In genomic region chr6:145787688-145788087, GRCh38 we compare ENCODE assay signal across 1 cellular context.
TF ChIP-seq lines count a peak whose summit lies in the region.

No MANE protein-coding gene starts in this region.

TF ChIP-seq in K562, 482 proteins besides CTCF, POLR2A, EP300 and RAD21 (continued from another document and continues in another):
- TF ChIP-seq SMAD2 (IDR thresholded peaks at IDR 0.05; ENCODE audit: low read depth, low read length) (no peak), NRF1 (conservative IDR thresholded peaks at IDR 0.05 in 1 of 2, IDR thresholded peaks at IDR 0.05 in 1 of 2) (no peak), ATF3 (IDR thresholded peaks at IDR 0.05) (peak; percentile 56; the same call in 1 of the 2 replicates), ATF3 (CRISPR knock-in tag; conservative IDR thresholded peaks at IDR 0.05) (no peak), CEBPG (CRISPR knock-in tag; IDR thresholded peaks at IDR 0.05) (no peak), CEBPG (tag; conservative IDR thresholded peaks at IDR 0.05 in 1 of 2, IDR thresholded peaks at IDR 0.05 in 1 of 2) (no peak), ZFX (CRISPR knock-in tag; IDR thresholded peaks at IDR 0.05) (no peak), DIDO1 (tag; IDR thresholded peaks at IDR 0.05; ENCODE audit: low read depth) (no peak), SREBF1 (IDR thresholded peaks at IDR 0.05; ENCODE audit: borderline replicate concordance, low read depth, low read length) (no peak), SMAD4 (CRISPR knock-in tag; conservative IDR thresholded peaks at IDR 0.05) (peak; percentile 82), CUX1 (CRISPR knock-in tag; IDR thresholded peaks at IDR 0.05) (no peak), ETS2 (tag; IDR thresholded peaks at IDR 0.05; ENCODE audit: borderline replicate concordance, poor library complexity, severe bottlenecking) (no peak), GTF3C2 (IDR thresholded peaks at IDR 0.05; ENCODE audit: borderline replicate concordance, extremely low read depth, insufficient read length) (no peak), ZNF41 (CRISPR knock-in tag; conservative IDR thresholded peaks at IDR 0.05) (no peak), CREM (IDR thresholded peaks at IDR 0.05; ENCODE audit: low read depth) (peak; percentile 50; the same call in 1 of the 2 replicates), TFAP4 (CRISPR knock-in tag; IDR thresholded peaks at IDR 0.05; ENCODE audit: borderline replicate concordance) (no peak), USF1 (CRISPR knock-in tag; IDR thresholded peaks at IDR 0.05) (no peak), ZNF717 (CRISPR knock-in tag; IDR thresholded peaks at IDR 0.05) (no peak), ERF (CRISPR knock-in tag; IDR thresholded peaks at IDR 0.05) (no peak), ID3 (CRISPR knock-in tag; IDR thresholded peaks at IDR 0.05) (no peak), ID3 (tag; IDR thresholded peaks at IDR 0.05) (no peak), FOXP1 (CRISPR knock-in tag; IDR thresholded peaks at IDR 0.05) (no peak), NR2C1 (IDR thresholded peaks at IDR 0.05) (no peak), NR2C1 (tag; IDR thresholded peaks at IDR 0.05) (no peak), BRF2 (IDR thresholded peaks at IDR 0.05; ENCODE audit: borderline replicate concordance, insufficient read depth, insufficient read length) (no peak), SMARCC2 (IDR thresholded peaks at IDR 0.05; ENCODE audit: low read depth) (peak; percentile 71; the same call in 1 of the 2 replicates), ZNF12 (CRISPR knock-in tag; IDR thresholded peaks at IDR 0.05) (no peak), ZNF668 (CRISPR knock-in tag; IDR thresholded peaks at IDR 0.05) (no peak), ESRRB (CRISPR knock-in tag; IDR thresholded peaks at IDR 0.05; ENCODE audit: borderline replicate concordance) (no peak), ZBTB11 (CRISPR knock-in tag; IDR thresholded peaks at IDR 0.05) (no peak; a peak in 1 of 6 replicates), PHB (CRISPR knock-in tag; IDR thresholded peaks at IDR 0.05) (no peak), NCOA4 (IDR thresholded peaks at IDR 0.05; ENCODE audit: partially characterized antibody) (no peak), NFIX (CRISPR knock-in tag; IDR thresholded peaks at IDR 0.05; ENCODE audit: low read depth) (no peak), ZNF24 (IDR thresholded peaks at IDR 0.05) (no peak), ZNF277 (CRISPR knock-in tag; IDR thresholded peaks at IDR 0.05; ENCODE audit: borderline replicate concordance) (no peak), RUNX1 (IDR thresholded peaks at IDR 0.05; ENCODE audit: low read depth) (no peak), ZNF707 (CRISPR knock-in tag; conservative IDR thresholded peaks at IDR 0.05) (no peak), RHOXF2B (CRISPR knock-in tag; conservative IDR thresholded peaks at IDR 0.05) (no peak), FOXP4 (CRISPR knock-in tag; IDR thresholded peaks at IDR 0.05; ENCODE audit: borderline replicate concordance) (no peak), ZNF398 (CRISPR knock-in tag; IDR thresholded peaks at IDR 0.05) (no peak), NFXL1 (CRISPR knock-in tag; IDR thresholded peaks at IDR 0.05) (no peak), NCOR1 (IDR thresholded peaks at IDR 0.05) (peak; percentile 94), CHD1 (IDR thresholded peaks at IDR 0.05; ENCODE audit: low read length) (no peak), TSC22D4 (tag; IDR thresholded peaks at IDR 0.05) (no peak)
